17 cellular contexts compared by ENCODE assay signal in genomic region chr5:57007349-57007748, GRCh38. TPM values are rescaled to one million over a fixed set of nuclear protein-coding genes. Genes with fewer than 3 reads are reported as not detected.
DNase-seq lines count a peak whose midpoint lies in the region; ATAC-seq, FAIRE-seq and TF ChIP-seq lines count a peak whose summit lies in the region.
"Had no signal": no experiment of that assay in that cellular context is flagged by ENCODE, and none has a peak within 500 bp of the region (broad histone marks: within the 10 kb centered on the region; RNA-seq: fewer than 3 reads in every experiment).

No MANE protein-coding gene starts in this region.

- no peak overlapping the region for H3K27ac ChIP-seq in kidney (ENCODE audit: low read depth in 2 of 2, low read length in 2 of 2)
- H3K27ac ChIP-seq: vagina had no signal

- ATAC-seq in GM18498 (IDR thresholded peaks at IDR 0.05; ENCODE audit: unreplicated experiment) (peak; percentile 67), GM19463 (IDR thresholded peaks at IDR 0.05; ENCODE audit: unreplicated experiment) (peak; percentile 79), HG03342 (IDR thresholded peaks at IDR 0.05; ENCODE audit: unreplicated experiment) (peak; percentile 82), HG02763 (IDR thresholded peaks at IDR 0.05; ENCODE audit: unreplicated experiment) (no peak)
- ATAC-seq: activated CD8-positive, alpha-beta memory T cell treated with anti-CD3 and anti-CD28 coated beads, Interleukin-2, amount 10 ng/mL, durations not matched to agents 7 days and 5 days; Right ventricle myocardium inferior had no signal

- H3K4me3 ChIP-seq in kidney (ENCODE audit: low read length in 2 of 2) = no peak overlapping the region
- H3K4me3 ChIP-seq: vagina had no signal

- no peaks in the 10 kb centered on the region for H3K36me3 ChIP-seq in kidney (ENCODE audit: control insufficient read depth in 1 of 2, insufficient read depth in 2 of 2, low read length in 2 of 2)
- H3K36me3 ChIP-seq: vagina had no signal

- no peaks in the 10 kb centered on the region for H3K4me1 ChIP-seq in kidney (ENCODE audit: control insufficient read depth in 1 of 2, insufficient read depth in 1 of 2, low read depth in 1 of 2, low read length in 2 of 2)
- H3K4me1 ChIP-seq: vagina had no signal

- TF ChIP-seq CTCF in kidney (IDR thresholded peaks at IDR 0.05; ENCODE audit: borderline replicate concordance, extremely low read depth, insufficient read depth) = no peak

- no peak overlapping the region for H3K9ac ChIP-seq in kidney (ENCODE audit: low read length in 2 of 2)

- FAIRE-seq in kidney (lab: Jason Lieb, UNC) = no peak
- FAIRE-seq: TTC549 had no signal

- no peaks in the 10 kb centered on the region for H3K9me3 ChIP-seq in kidney (ENCODE audit: control insufficient read depth in 1 of 2, low read length in 2 of 2)
- H3K9me3 ChIP-seq: vagina had no signal

- intact Hi-C loops in kidney (cut with DNase I) = no loop called here

- DNase-seq in RPMI8226 = peak; percentile 41
- DNase-seq in kidney = no peak
- DNase-seq in HCEC 1CT = no peak
- DNase-seq in dedifferentiated amniotic fluid mesenchymal stem cell (ENCODE audit: extremely low spot score) = no peak
- DNase-seq: activated CD8-positive, alpha-beta memory T cell treated with anti-CD3 and anti-CD28 coated beads, Interleukin-2, amount 10 ng/mL, durations not matched to agents 7 days and 5 days; activated naive CD4-positive, alpha-beta T cell treated with anti-CD3 and anti-CD28 coated beads, Interleukin-2, amount 50 U/mL, for 16 hours; Calu3; NCI-H1105 treated with DMSO at 0.1 percent for 48 hours; NCI-H510A treated with DMSO at 0.1 percent for 48 hours; stimulated activated CD4-positive, alpha-beta T cell treated with anti-CD3 and anti-CD28 coated beads, Interleukin-2, amount 100 ng/mL, for 48 hours had no signal

RNA-seq across cellular contexts. Expression of gene MIER3, which starts 55.4 kb away (rescaled TPM):
- 25.1 TPM for total RNA-seq in kidney
- polyA plus RNA-seq in kidney (ENCODE audit: insufficient read depth, low read depth, low replicate concordance) = 4.7 TPM
